8 cellular contexts compared by ENCODE assay signal in the genomic region with DNA sequence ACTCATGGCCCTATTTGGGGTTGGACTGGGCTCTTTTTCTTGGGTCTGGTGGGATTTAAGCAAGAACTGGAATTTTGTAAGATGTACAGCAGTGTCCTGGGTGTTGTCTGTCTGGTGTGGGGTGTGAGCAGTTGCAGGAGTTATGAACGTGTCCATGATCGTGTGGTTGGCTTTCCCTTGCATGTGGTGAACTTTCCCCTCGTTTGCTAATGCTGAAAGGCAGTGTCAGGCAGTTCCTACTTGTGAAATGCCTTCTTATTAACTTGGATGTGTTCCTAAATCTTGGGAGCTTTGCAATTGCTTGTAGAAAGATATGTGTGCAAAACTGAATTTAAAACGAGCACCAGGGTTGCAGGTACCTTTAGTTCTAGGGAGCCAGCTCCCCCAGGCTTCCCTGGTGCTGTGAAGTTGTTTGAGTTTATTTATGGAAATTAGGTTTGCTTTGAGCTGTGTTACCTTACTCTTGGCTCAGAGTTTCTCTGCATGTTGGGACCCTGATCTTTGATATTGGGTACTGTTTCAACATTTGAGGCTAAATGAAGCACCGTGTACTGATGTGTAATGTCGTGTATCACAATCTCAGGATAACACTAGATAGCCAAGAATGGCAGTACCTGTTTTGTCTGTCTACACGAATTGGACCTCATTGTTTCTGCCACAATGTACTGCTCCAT. TPM values are rescaled to one million over a fixed set of nuclear protein-coding genes. Genes with fewer than 3 reads are reported as not detected.
DNase-seq lines count a peak whose midpoint lies in the region; ATAC-seq and TF ChIP-seq lines count a peak whose summit lies in the region.

No MANE protein-coding gene starts in this region.

- WGBS in stomach, 5 donors: 10 to 27% (median 15%) methylated on average over 7 of the region's 7 CpGs

- H3K4me3 ChIP-seq in ACC112 (ENCODE audit: low read depth, low read length) (peak overlapping the region; percentile 98), HFF-Myc (replicated peaks; ENCODE audit: low read depth, low read length) (peak overlapping the region; percentile 97), adipocyte (ENCODE audit: low read length) (peak overlapping the region; percentile 91), stomach (peak overlapping the region; percentile 81 to 93 (median 90))

- H2AFZ ChIP-seq in ACC112 (ENCODE audit: low read length, unreplicated experiment): peak overlapping the region; percentile 96

- TF ChIP-seq CTCF in HFF-Myc (IDR thresholded peaks at IDR 0.05; ENCODE audit: low read depth, low read length, missing control alignments) (no peak), stomach (IDR thresholded peaks at IDR 0.05) (no peak)

- H3K36me3 ChIP-seq in ACC112 (ENCODE audit: insufficient read depth, low read length) (0 out of 2 replicates have a peak, but pooled peaks cover 2% of the 10 kb centered on the region), adipocyte (ENCODE audit: control insufficient read depth, insufficient read depth, low read length, severe bottlenecking) (no peaks in the 10 kb centered on the region), stomach (peaks cover 0 to 2% (median 0%) of the 10 kb centered on the region in 4 donors)

- H3K4me1 ChIP-seq in ACC112 (ENCODE audit: control insufficient read depth, insufficient read depth, low read length, unreplicated experiment) (peaks cover 8% of the 10 kb centered on the region), adipocyte (ENCODE audit: control insufficient read depth, insufficient read depth, low read length) (peaks cover 18% of the 10 kb centered on the region), stomach (peaks cover 5 to 30% (median 26%) of the 10 kb centered on the region in 4 donors)

- no peak overlapping the region for H3K27ac ChIP-seq in ACC112 (ENCODE audit: low read depth, low read length)
- peak overlapping the region; percentile 79 to 86 (median 84) for H3K27ac ChIP-seq in stomach

- H3K79me2 ChIP-seq in ACC112 (ENCODE audit: control insufficient read depth, insufficient read depth, low read length, unreplicated experiment): peaks cover 23% of the 10 kb centered on the region

- H3K27me3 ChIP-seq in ACC112 (ENCODE audit: insufficient read depth, low read length) (peaks cover 5% of the 10 kb centered on the region), adipocyte (replicated peaks; ENCODE audit: control insufficient read depth, insufficient read depth, low read length) (peaks cover 2% of the 10 kb centered on the region), stomach (peaks cover 0 to 18% (median 2%) of the 10 kb centered on the region in 3 donors)

- no peak for TF ChIP-seq POLR2A in stomach (IDR thresholded peaks at IDR 0.05)

- H3K9ac ChIP-seq in adipocyte (ENCODE audit: low read length): peak overlapping the region; percentile 97

- no peak for TF ChIP-seq EP300 in stomach (IDR thresholded peaks at IDR 0.05)

- intact Hi-C loops in stomach (cut with DNase I; ENCODE audit: low total_unique reads): no loop called here

- ATAC-seq in HG02884 (IDR thresholded peaks at IDR 0.05; ENCODE audit: unreplicated experiment): no peak
- no peak for ATAC-seq in GM21737 (IDR thresholded peaks at IDR 0.05; ENCODE audit: unreplicated experiment)

- DNase-seq in HFF-Myc (ENCODE audit: extremely low read depth, low read depth) (no peak), adipocyte (ENCODE audit: low read depth) (peak; percentile 38), iris pigment epithelial cell (ENCODE audit: low read depth) (peak; percentile 45), stomach (no peak), SIG-M5 treated with dmso at 0.1 percent for 504 hours (lab: John Stamatoyannopoulos, UW; ENCODE audit: unreplicated experiment) (no peak)

- H3K9me3 ChIP-seq in adipocyte (ENCODE audit: control insufficient read depth, low read length) (no peaks in the 10 kb centered on the region), stomach (no peaks in the 10 kb centered on the region)

RNA-seq across cellular contexts. Expression of a gene that starts 35.8 kb away (rescaled TPM):
- 100 to 1,000 TPM in 2 of 5 donors, 10 to 100 TPM in 3; 31.0 to 169 (median 71.8) TPM for total RNA-seq in stomach
- 10 to 100 TPM; 25.8 to 33.3 (median 29.2) TPM for polyA plus RNA-seq in stomach

Comparison
In these comparisons a context has a peak if more than half of its experiments do, and no peak if none do; other contexts are left out.
1. DNase-seq: peak in adipocyte (single experiment) and iris pigment epithelial cell (single experiment); none in HFF-Myc (single experiment), stomach (single experiment) and SIG-M5 treated with dmso at 0.1 percent for 504 hours (single experiment).
2. Peak in every context shown above with its lines, with median percentiles within 50 percentile points of each other: H3K4me3 ChIP-seq.